Comparison of ENCODE assay signal across 18 cellular contexts in genomic region chr1:48644950-48645605, GRCh38.
DNase-seq lines count a peak whose midpoint lies in the region; ATAC-seq, FAIRE-seq and TF ChIP-seq lines count a peak whose summit lies in the region.
"Had no signal": no experiment of that assay in that cellular context is flagged by ENCODE, and none has a peak within 500 bp of the region (broad histone marks: within the 10 kb centered on the region; RNA-seq: fewer than 3 reads in every experiment).

No MANE protein-coding gene starts in this region.

- POLR2A ChIA-PET in H1 (lab: Charles Lee; ENCODE audit: partially characterized antibody): no interaction called here
- POLR2A ChIA-PET in T-cell (lab: Charles Lee): no interaction called here

- H3K4me2 ChIP-seq in H1 (ENCODE audit: insufficient read depth in 1 of 2, low read depth in 2 of 2, low read length in 2 of 2): no peak overlapping the region; a peak in 1 of 4 replicates

- TF ChIP-seq CTCF in H1 (IDR thresholded peaks at IDR 0.05; ENCODE audit: control extremely low read depth in 1 of 3, insufficient read depth in 1 of 3, low read depth in 1 of 3, low read length in 3 of 3): no peak

- H3K14ac ChIP-seq in H1 (ENCODE audit: insufficient read length): no peak overlapping the region

- DNase-seq in DMS153 treated with DMSO at 0.1 percent for 48 hours (lab: John Stamatoyannopoulos, UW; ENCODE audit: unreplicated experiment) (peak; percentile 47), NCI-H146 treated with DMSO at 0.1 percent for 48 hours (lab: John Stamatoyannopoulos, UW; ENCODE audit: unreplicated experiment) (peak; percentile 40), NCI-H526 (lab: John Stamatoyannopoulos, UW) (peak; percentile 82 to 91), H1 (ENCODE audit: low read depth in 1 of 2, low spot score in 2 of 2) (no peak), T-cell (no peak), GOT3 (lab: John Stamatoyannopoulos, UW) (no peak), anterior cingulate cortex (lab: John Stamatoyannopoulos, UW) (no peak)
- DNase-seq: activated CD4-positive, alpha-beta T cell treated with anti-CD3 and anti-CD28 coated beads for 1 hour; activated gamma-delta T cell treated with Interleukin-2 at 50 U/mL for 16 hours; colonic mucosa; HFFc6; IMR-90; left colon; Right ventricle myocardium superior; stimulated activated CD4-positive, alpha-beta T cell treated with anti-CD3 and anti-CD28 coated beads, Interleukin-2, amount 100 ng/mL, for 24 hours had no signal

- no peak overlapping the region for H2BK120ac ChIP-seq in H1 (replicated peaks; ENCODE audit: low read depth, low read length)

- 0 out of 2 replicates have a peak overlapping the region, but pooled peaks have one; percentile 73 for H2AFZ ChIP-seq in H1 (ENCODE audit: low read length)

- no peaks in the 10 kb centered on the region for H3K23me2 ChIP-seq in H1 (ENCODE audit: low read depth, low read length)

- H2BK20ac ChIP-seq in H1 (ENCODE audit: low read length): 0 out of 2 replicates have a peak overlapping the region, but pooled peaks have one; percentile 29

- peaks cover 6 to 42% of the 10 kb centered on the region in 2 donors for H3K27me3 Mint-ChIP-seq in T-cell

- no peaks in the 10 kb centered on the region for H3K36me3 ChIP-seq in H1 (ENCODE audit: control insufficient read depth in 2 of 4, insufficient read depth in 4 of 4, low read length in 3 of 4)
- H3K36me3 ChIP-seq: colonic mucosa had no signal

- no peak overlapping the region for H2BK15ac ChIP-seq in H1 (ENCODE audit: low read length)

- no peak overlapping the region for H3K56ac ChIP-seq in H1 (replicated peaks; ENCODE audit: insufficient read length, low read depth, low read length)

- no peaks in the 10 kb centered on the region for H3K36me3 Mint-ChIP-seq in T-cell

- no peak overlapping the region for H2AK5ac ChIP-seq in H1 (ENCODE audit: low read depth, low read length)

- H4K20me1 ChIP-seq in H1 (replicated peaks in 1 of 2; ENCODE audit: control insufficient read depth in 1 of 2, insufficient read depth in 2 of 2, low read length in 2 of 2): no peaks in the 10 kb centered on the region

- CTCF ChIA-PET in H1 (lab: Charles Lee; ENCODE audit: partially characterized antibody): interaction anchor here (0.9 to 2.9 kb wide), 5 partner anchors 11 to 64 kb away, joined by 3 to 15 read pairs (median 3); no protein-coding TSS in a partner anchor
- CTCF ChIA-PET in T-cell (lab: Charles Lee): no interaction called here

- H4K5ac ChIP-seq in H1 (ENCODE audit: insufficient read length, low read depth, low read length): no peak overlapping the region

- H3K9me3 ChIP-seq in H1 (ENCODE audit: insufficient read depth in 2 of 2, low read depth in 1 of 2, low read length in 1 of 2): no peaks in the 10 kb centered on the region
- H3K9me3 ChIP-seq: colonic mucosa had no signal

- no peak overlapping the region for H2BK5ac ChIP-seq in H1 (ENCODE audit: low read depth, low read length)

- TF ChIP-seq POLR2A in H1 (IDR thresholded peaks at IDR 0.05; ENCODE audit: control extremely low read depth in 1 of 2, low read depth in 2 of 2, low read length in 2 of 2): no peak

- H3K4me3 ChIP-seq in H1 (ENCODE audit: extremely low read depth in 1 of 4, insufficient read depth in 2 of 4, low read depth in 3 of 4, low read length in 4 of 4): no peak overlapping the region
- H3K4me3 ChIP-seq: colonic mucosa had no signal

- no peak overlapping the region for H4K8ac ChIP-seq in H1 (ENCODE audit: extremely low read depth, insufficient read depth, low read length)

- FAIRE-seq in H1 (lab: Jason Lieb, UNC): no peak

- no peak for TF ChIP-seq EP300 in H1 (IDR thresholded peaks at IDR 0.05; ENCODE audit: borderline replicate concordance in 1 of 2, low read depth in 2 of 2, low read length in 2 of 2)

- H3K79me1 ChIP-seq in H1 (ENCODE audit: low read depth, low read length): no peaks in the 10 kb centered on the region

- no peaks in the 10 kb centered on the region for H3K4me1 Mint-ChIP-seq in T-cell

- ATAC-seq in T-cell (replicated peaks in 1 of 4): no peak
- no peak for ATAC-seq in GM18517 (IDR thresholded peaks at IDR 0.05; ENCODE audit: unreplicated experiment)
- ATAC-seq: left colon, sciatic nerve had no signal

- H3K27ac Mint-ChIP-seq in T-cell: no peak overlapping the region
- H3K27ac Mint-ChIP-seq: HFFc6; T-helper 2 cell treated with Interferon-gamma antibody and Interleukin-4, amounts not matched to agents 5 μg/mL and 100 μg/mL, for 36 hours had no signal

- H2BK12ac ChIP-seq in H1 (ENCODE audit: low read depth, low read length): no peak overlapping the region

- 81% methylated on average over 3 of the region's 3 CpGs; no CpG with 5 or more reads in 1 of the 2 experiments for WGBS in H1 (ENCODE audit: extremely low coverage in 1 of 2, insufficient coverage in 1 of 2, insufficient read length in 1 of 2, insufficient replicate concordance in 2 of 2, low coverage in 1 of 2, low lambda C conversion rate in 2 of 2, missing lambda C conversion rate in 1 of 2), 2 experiments

- H3K27me3 ChIP-seq in H1 (replicated peaks in 1 of 4; ENCODE audit: control insufficient read depth in 3 of 4, extremely low read depth in 1 of 4, insufficient read depth in 3 of 4, low read length in 3 of 4): no peaks in the 10 kb centered on the region
- H3K27me3 ChIP-seq: colonic mucosa had no signal

- no peak for TF ChIP-seq RAD21 in H1 (IDR thresholded peaks at IDR 0.05 in 1 of 2, conservative IDR thresholded peaks at IDR 0.05 in 1 of 2; ENCODE audit: low read depth in 2 of 2, low read length in 2 of 2)

- H3K79me2 ChIP-seq in H1 (ENCODE audit: control insufficient read depth in 1 of 2, insufficient read depth in 2 of 2, low read length in 2 of 2): no peaks in the 10 kb centered on the region

- peaks cover 0 to 4% (median 2%) of the 10 kb centered on the region in 4 experiments; a peak in 2 of 7 replicates for H3K4me1 ChIP-seq in H1 (replicated peaks in 1 of 4; ENCODE audit: control insufficient read depth in 3 of 4, insufficient read depth in 4 of 4, low read length in 3 of 4)
- H3K4me1 ChIP-seq: colonic mucosa had no signal

- H3K9me3 Mint-ChIP-seq in T-cell: no peaks in the 10 kb centered on the region
- H3K9me3 Mint-ChIP-seq: T-helper 2 cell treated with Interferon-gamma antibody and Interleukin-4, amounts not matched to agents 5 μg/mL and 100 μg/mL, for 36 hours had no signal

- no peak overlapping the region for H3K9ac ChIP-seq in H1 (replicated peaks in 1 of 4; ENCODE audit: extremely low read depth in 1 of 4, low read depth in 3 of 4, low read length in 3 of 4)

- H4K91ac ChIP-seq in H1 (replicated peaks; ENCODE audit: insufficient read length, low read length): no peak overlapping the region

- no peak overlapping the region for H3K27ac ChIP-seq in H1 (ENCODE audit: low read depth, low read length)
- H3K27ac ChIP-seq: colonic mucosa had no signal

- no peak overlapping the region for H3K23ac ChIP-seq in H1 (ENCODE audit: insufficient read length)

- H3K4ac ChIP-seq in H1 (replicated peaks; ENCODE audit: insufficient read length, low read depth, low read length): no peak overlapping the region

- no peak overlapping the region for H3K4me3 Mint-ChIP-seq in T-cell
- H3K4me3 Mint-ChIP-seq: HFFc6; T-helper 2 cell treated with Interferon-gamma antibody and Interleukin-4, amounts not matched to agents 5 μg/mL and 100 μg/mL, for 36 hours had no signal

- no peak overlapping the region for H3K18ac ChIP-seq in H1 (ENCODE audit: extremely low read depth, low read length)

TF ChIP-seq in H1, 55 proteins besides CTCF, POLR2A, EP300 and RAD21 (continues in another document):
- no peak for TF ChIP-seq CEBPB (IDR thresholded peaks at IDR 0.05; ENCODE audit: low read depth, low read length)
- no peak for TF ChIP-seq JUN (IDR thresholded peaks at IDR 0.05; ENCODE audit: low read depth, low read length)
- TF ChIP-seq CBX5 (IDR thresholded peaks at IDR 0.05; ENCODE audit: low read depth, low read length): no peak
- TF ChIP-seq ATF2 (IDR thresholded peaks at IDR 0.05; ENCODE audit: low read length): no peak
- no peak for TF ChIP-seq NANOG (IDR thresholded peaks at IDR 0.05; ENCODE audit: insufficient read depth, low read depth, low read length, poor library complexity, severe bottlenecking)
- no peak for TF ChIP-seq BCL11A (IDR thresholded peaks at IDR 0.05; ENCODE audit: low read depth in 2 of 2, low read length in 2 of 2)
- TF ChIP-seq ATF3 (IDR thresholded peaks at IDR 0.05; ENCODE audit: insufficient read depth, low read depth, low read length): no peak
- TF ChIP-seq PHF8 (conservative IDR thresholded peaks at IDR 0.05; ENCODE audit: low read depth, low read length): no peak
- TF ChIP-seq KDM4A (IDR thresholded peaks at IDR 0.05; ENCODE audit: low read depth, low read length, severe bottlenecking): no peak
- TF ChIP-seq POLR2AphosphoS5 (IDR thresholded peaks at IDR 0.05; ENCODE audit: low read depth, low read length): no peak
- TF ChIP-seq SP2 (IDR thresholded peaks at IDR 0.05; ENCODE audit: low read length): no peak
- TF ChIP-seq FOSL1 (IDR thresholded peaks at IDR 0.05; ENCODE audit: insufficient read depth, low read depth, low read length): no peak
- no peak for TF ChIP-seq ASH2L (IDR thresholded peaks at IDR 0.05; ENCODE audit: low read length)
- TF ChIP-seq EGR1 (IDR thresholded peaks at IDR 0.05; ENCODE audit: borderline replicate concordance, low read depth, low read length): no peak
- no peak for TF ChIP-seq CHD1 (IDR thresholded peaks at IDR 0.05; ENCODE audit: low read depth, low read length)
- no peak for TF ChIP-seq USF2 (IDR thresholded peaks at IDR 0.05; ENCODE audit: low read length)

Comparison
In these comparisons a context has a peak if more than half of its experiments do, and no peak if none do; other contexts are left out.
1. DNase-seq: peak in DMS153 treated with DMSO at 0.1 percent for 48 hours (single experiment), NCI-H146 treated with DMSO at 0.1 percent for 48 hours (single experiment) and NCI-H526 (2 of 2); none in H1 (0 of 2), T-cell (0 of 34), GOT3 (single experiment) and anterior cingulate cortex (0 of 58).